In genomic region chr4:673349-674091, GRCh38 we compare ENCODE assay signal across 8 cellular contexts. TPM values are rescaled to one million over a fixed set of nuclear protein-coding genes. Genes with fewer than 3 reads are reported as not detected.
DNase-seq lines count a peak whose midpoint lies in the region; ATAC-seq and TF ChIP-seq lines count a peak whose summit lies in the region.

No MANE protein-coding gene starts in this region.

- H3K27me3 Mint-ChIP-seq in GM23338 (ENCODE audit: insufficient read depth, low read depth, poor library complexity) (peaks cover 19% of the 10 kb centered on the region), natural killer cell (ENCODE audit: low read depth in 2 of 2) (no peaks in the 10 kb centered on the region)

- H3K36me3 Mint-ChIP-seq in GM23338 (ENCODE audit: low read depth), result peaks cover 33% of the 10 kb centered on the region
- H3K36me3 Mint-ChIP-seq in natural killer cell, result no peaks in the 10 kb centered on the region

- peak overlapping the region; percentile 97 for H3K27ac Mint-ChIP-seq in GM23338
- peak overlapping the region; percentile 81 to 92 for H3K27ac Mint-ChIP-seq in natural killer cell

- no peaks in the 10 kb centered on the region for H3K9me3 ChIP-seq in RWPE2 (ENCODE audit: severe bottlenecking)

- intact Hi-C loops in natural killer cell (cut with micrococcal nuclease), result loop anchor here (1.0 kb wide), 1 partner anchor 429 kb away; no protein-coding TSS in a partner anchor

- no peak overlapping the region for H2AFZ ChIP-seq in GM23338

- peak overlapping the region; percentile 96 for H3K4me3 ChIP-seq in GM23338
- H3K4me3 ChIP-seq in RWPE2 (ENCODE audit: severe bottlenecking), result peak overlapping the region; percentile 67
- peak overlapping the region; percentile 73 for H3K4me3 ChIP-seq in epithelial cell of esophagus (ENCODE audit: low read length)

- peaks cover 12% of the 10 kb centered on the region for H3K79me2 ChIP-seq in GM23338 (replicated peaks; ENCODE audit: insufficient read depth)

- H3K4me1 ChIP-seq in GM23338 (ENCODE audit: insufficient read depth) (peaks cover 6% of the 10 kb centered on the region), RWPE2 (ENCODE audit: insufficient read depth, poor library complexity, severe bottlenecking) (peaks cover 11% of the 10 kb centered on the region)

- no peaks in the 10 kb centered on the region; the same call in 1 of the 2 replicates for H4K20me1 ChIP-seq in GM23338 (replicated peaks; ENCODE audit: insufficient read depth)

- peak; percentile 44 for DNase-seq in GM23338 (ENCODE audit: low spot score)
- no peak for DNase-seq in RWPE2 (ENCODE audit: low spot score)
- peak; percentile 29 for DNase-seq in epithelial cell of esophagus (ENCODE audit: low read depth)
- DNase-seq in natural killer cell, result no peak
- DNase-seq in middle frontal gyrus (ENCODE audit: extremely low spot score, low spot score), result no peak
- no peak for DNase-seq in effector CD4-positive, alpha-beta T cell

- ATAC-seq in GM23338 (peak; percentile 7), RWPE2 (ENCODE audit: low read depth) (no peak), natural killer cell (no peak), HG02973 (IDR thresholded peaks at IDR 0.05; ENCODE audit: unreplicated experiment) (no peak), GM21528 (IDR thresholded peaks at IDR 0.05; ENCODE audit: low FRiP score, unreplicated experiment) (no peak)

- H3K9me3 Mint-ChIP-seq in GM23338 (peaks cover 3% of the 10 kb centered on the region; the same call in 1 of the 3 replicates), natural killer cell (no peaks in the 10 kb centered on the region)

- TF ChIP-seq CTCF in GM23338 (conservative IDR thresholded peaks at IDR 0.05; ENCODE audit: low read depth in 2 of 2) (no peak), RWPE2 (IDR thresholded peaks at IDR 0.05; ENCODE audit: poor library complexity, severe bottlenecking) (no peak), epithelial cell of esophagus (IDR thresholded peaks at IDR 0.05; ENCODE audit: insufficient read depth, low read depth, low read length, missing control alignments) (no peak), natural killer cell (IDR thresholded peaks at IDR 0.05) (no peak)

- H3K4me2 ChIP-seq in GM23338, result peak overlapping the region; percentile 94

- H3K27ac ChIP-seq in GM23338 (ENCODE audit: low read depth) (peak overlapping the region; percentile 81), RWPE2 (ENCODE audit: poor library complexity, severe bottlenecking) (peak overlapping the region; percentile 57)

- H3K27me3 ChIP-seq in GM23338 (ENCODE audit: insufficient read depth) (no peaks in the 10 kb centered on the region), RWPE2 (ENCODE audit: insufficient read depth, poor library complexity, severe bottlenecking) (no peaks in the 10 kb centered on the region)

- peak overlapping the region; percentile 93 for H3K4me3 Mint-ChIP-seq in GM23338
- peak overlapping the region; percentile 82 for H3K4me3 Mint-ChIP-seq in natural killer cell

- H3K9me2 ChIP-seq in GM23338 (ENCODE audit: insufficient read depth), result no peaks in the 10 kb centered on the region

- H3K36me3 ChIP-seq in GM23338 (ENCODE audit: insufficient read depth), result peaks cover 20% of the 10 kb centered on the region
- H3K36me3 ChIP-seq in RWPE2 (ENCODE audit: low read depth), result peaks cover 25% of the 10 kb centered on the region

- peaks cover 13% of the 10 kb centered on the region for H3F3A ChIP-seq in GM23338 (replicated peaks; ENCODE audit: low read depth)

- peaks cover 6% of the 10 kb centered on the region for H3K4me1 Mint-ChIP-seq in GM23338
- peaks cover 7 to 14% of the 10 kb centered on the region in 2 donors for H3K4me1 Mint-ChIP-seq in natural killer cell

TF ChIP-seq in GM23338, 12 proteins besides CTCF, POLR2A, EP300 and RAD21 (continues in another document):
- TF ChIP-seq NANOG (IDR thresholded peaks at IDR 0.05; ENCODE audit: borderline replicate concordance), result no peak
- no peak for TF ChIP-seq EZH2 (IDR thresholded peaks at IDR 0.05; ENCODE audit: low read depth, unreplicated experiment)
- TF ChIP-seq ETS1 (IDR thresholded peaks at IDR 0.05), result no peak
- TF ChIP-seq CREB1 (CRISPR knock-in tag; IDR thresholded peaks at IDR 0.05; ENCODE audit: low read depth), result no peak
- TF ChIP-seq ZNF114 (CRISPR knock-in tag; IDR thresholded peaks at IDR 0.05), result no peak
- no peak for TF ChIP-seq EZH2phosphoT487 (IDR thresholded peaks at IDR 0.05; ENCODE audit: unreplicated experiment)
- no peak for TF ChIP-seq STAT1 (IDR thresholded peaks at IDR 0.05; ENCODE audit: unreplicated experiment)
- no peak for TF ChIP-seq ZNF331 (CRISPR knock-in tag; IDR thresholded peaks at IDR 0.05; ENCODE audit: low read depth)
- no peak for TF ChIP-seq JUNB (IDR thresholded peaks at IDR 0.05; ENCODE audit: unreplicated experiment)
- no peak for TF ChIP-seq POLR2AphosphoS5 (IDR thresholded peaks at IDR 0.05; ENCODE audit: low read depth)
- TF ChIP-seq REST (IDR thresholded peaks at IDR 0.05; ENCODE audit: unreplicated experiment), result no peak

RNA-seq across cellular contexts. Expression of gene ATP5ME, which starts 0.6 kb away (rescaled TPM):
- 60.5 and 149 TPM in 2 replicates for total RNA-seq in GM23338 (2014; rRNA removed; shearing (Covaris generic))
- 2,021 and 2,519 TPM in 2 replicates for polyA plus RNA-seq in GM23338 (2016; fragmentation: Nextera tagmentation; extraction: Ambion mirVana)
- 100 to 1,000 TPM; 114 to 140 (median 136) TPM for total RNA-seq in natural killer cell

RNA-seq across cellular contexts. Expression of gene MYL5, which starts 0.8 kb away (rescaled TPM):
- 2.2 and 4.4 TPM in 2 replicates for total RNA-seq in GM23338 (2014; rRNA removed; shearing (Covaris generic))
- 3.0 and 5.7 TPM in 2 replicates for polyA plus RNA-seq in GM23338 (2016; fragmentation: Nextera tagmentation; extraction: Ambion mirVana)
- 10 to 100 TPM; 23.4 to 39.5 (median 30.1) TPM for total RNA-seq in natural killer cell

RNA-seq across cellular contexts. Expression of gene SLC49A3, which starts 15.4 kb away (rescaled TPM):
- total RNA-seq in GM23338 (2014; rRNA removed; shearing (Covaris generic)), result 2.6 and 3.7 TPM in 2 replicates
- 1.1 and 1.3 TPM in 2 replicates for polyA plus RNA-seq in GM23338 (2016; fragmentation: Nextera tagmentation; extraction: Ambion mirVana)
- 10 to 100 TPM; 10.0 to 14.9 (median 10.4) TPM for total RNA-seq in natural killer cell

RNA-seq across cellular contexts. Expression of gene PCGF3, which starts 32.1 kb away (rescaled TPM):
- 49.0 and 53.8 TPM in 2 replicates for total RNA-seq in GM23338 (2014; rRNA removed; shearing (Covaris generic))
- polyA plus RNA-seq in GM23338 (2016; fragmentation: Nextera tagmentation; extraction: Ambion mirVana), result 31.0 and 33.1 TPM in 2 replicates
- total RNA-seq in natural killer cell, result 100 to 1,000 TPM in 1 of 3 donors, 10 to 100 TPM in 2; 71.2 to 101 (median 97.2) TPM

RNA-seq across cellular contexts. Expression of gene PDE6B, which starts 48.1 kb away (rescaled TPM):
- total RNA-seq in GM23338 (2014; rRNA removed; shearing (Covaris generic)), result 3.1 and 5.0 TPM in 2 replicates
- polyA plus RNA-seq in GM23338 (2016; fragmentation: Nextera tagmentation; extraction: Ambion mirVana), result 3.3 and 3.4 TPM in 2 replicates
- 10 to 100 TPM; 15.8 to 18.8 (median 17.2) TPM for total RNA-seq in natural killer cell

Comparison
In these comparisons a context has a peak if more than half of its experiments do, and no peak if none do; other contexts are left out.
1. DNase-seq: peak in GM23338 (single experiment) and epithelial cell of esophagus (single experiment); none in RWPE2 (single experiment), natural killer cell (single experiment), middle frontal gyrus (single experiment) and effector CD4-positive, alpha-beta T cell (single experiment).
2. Peak in every context shown above with its lines, with median percentiles within 50 percentile points of each other: H3K4me3 ChIP-seq.